In the genomic region with DNA sequence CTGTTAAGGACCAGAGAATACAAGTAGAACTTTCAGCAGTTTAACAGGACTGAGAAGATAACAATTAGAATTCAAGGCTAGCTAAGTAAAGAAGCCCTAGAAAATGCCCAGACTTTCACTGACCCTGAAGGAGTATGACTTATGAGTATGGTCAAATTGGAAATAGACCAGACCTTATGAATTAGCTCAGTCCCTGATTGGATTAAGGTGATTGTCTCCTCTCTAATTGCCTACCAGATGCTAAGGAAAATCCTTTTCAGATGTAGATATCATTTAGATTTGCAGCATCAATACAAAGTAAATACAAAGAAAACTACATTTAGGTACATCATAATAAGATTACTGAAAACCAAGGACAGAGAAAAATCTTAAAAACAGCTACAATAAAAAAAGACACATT, we compare ENCODE assay signal across 1 cellular context.
TF ChIP-seq lines count a peak whose summit lies in the region.

No MANE protein-coding gene starts in this region.

TF ChIP-seq in GM23338, 12 proteins besides CTCF, POLR2A, EP300 and RAD21 (continued from another document):
- TF ChIP-seq ETS1 (IDR thresholded peaks at IDR 0.05) (no peak), NANOG (IDR thresholded peaks at IDR 0.05; ENCODE audit: borderline replicate concordance) (no peak), JUNB (IDR thresholded peaks at IDR 0.05; ENCODE audit: unreplicated experiment) (no peak), STAT1 (IDR thresholded peaks at IDR 0.05; ENCODE audit: unreplicated experiment) (no peak), POLR2AphosphoS5 (IDR thresholded peaks at IDR 0.05; ENCODE audit: low read depth) (no peak), CREB1 (CRISPR knock-in tag; IDR thresholded peaks at IDR 0.05; ENCODE audit: low read depth) (no peak)
- TF ChIP-seq, protein P1, sequence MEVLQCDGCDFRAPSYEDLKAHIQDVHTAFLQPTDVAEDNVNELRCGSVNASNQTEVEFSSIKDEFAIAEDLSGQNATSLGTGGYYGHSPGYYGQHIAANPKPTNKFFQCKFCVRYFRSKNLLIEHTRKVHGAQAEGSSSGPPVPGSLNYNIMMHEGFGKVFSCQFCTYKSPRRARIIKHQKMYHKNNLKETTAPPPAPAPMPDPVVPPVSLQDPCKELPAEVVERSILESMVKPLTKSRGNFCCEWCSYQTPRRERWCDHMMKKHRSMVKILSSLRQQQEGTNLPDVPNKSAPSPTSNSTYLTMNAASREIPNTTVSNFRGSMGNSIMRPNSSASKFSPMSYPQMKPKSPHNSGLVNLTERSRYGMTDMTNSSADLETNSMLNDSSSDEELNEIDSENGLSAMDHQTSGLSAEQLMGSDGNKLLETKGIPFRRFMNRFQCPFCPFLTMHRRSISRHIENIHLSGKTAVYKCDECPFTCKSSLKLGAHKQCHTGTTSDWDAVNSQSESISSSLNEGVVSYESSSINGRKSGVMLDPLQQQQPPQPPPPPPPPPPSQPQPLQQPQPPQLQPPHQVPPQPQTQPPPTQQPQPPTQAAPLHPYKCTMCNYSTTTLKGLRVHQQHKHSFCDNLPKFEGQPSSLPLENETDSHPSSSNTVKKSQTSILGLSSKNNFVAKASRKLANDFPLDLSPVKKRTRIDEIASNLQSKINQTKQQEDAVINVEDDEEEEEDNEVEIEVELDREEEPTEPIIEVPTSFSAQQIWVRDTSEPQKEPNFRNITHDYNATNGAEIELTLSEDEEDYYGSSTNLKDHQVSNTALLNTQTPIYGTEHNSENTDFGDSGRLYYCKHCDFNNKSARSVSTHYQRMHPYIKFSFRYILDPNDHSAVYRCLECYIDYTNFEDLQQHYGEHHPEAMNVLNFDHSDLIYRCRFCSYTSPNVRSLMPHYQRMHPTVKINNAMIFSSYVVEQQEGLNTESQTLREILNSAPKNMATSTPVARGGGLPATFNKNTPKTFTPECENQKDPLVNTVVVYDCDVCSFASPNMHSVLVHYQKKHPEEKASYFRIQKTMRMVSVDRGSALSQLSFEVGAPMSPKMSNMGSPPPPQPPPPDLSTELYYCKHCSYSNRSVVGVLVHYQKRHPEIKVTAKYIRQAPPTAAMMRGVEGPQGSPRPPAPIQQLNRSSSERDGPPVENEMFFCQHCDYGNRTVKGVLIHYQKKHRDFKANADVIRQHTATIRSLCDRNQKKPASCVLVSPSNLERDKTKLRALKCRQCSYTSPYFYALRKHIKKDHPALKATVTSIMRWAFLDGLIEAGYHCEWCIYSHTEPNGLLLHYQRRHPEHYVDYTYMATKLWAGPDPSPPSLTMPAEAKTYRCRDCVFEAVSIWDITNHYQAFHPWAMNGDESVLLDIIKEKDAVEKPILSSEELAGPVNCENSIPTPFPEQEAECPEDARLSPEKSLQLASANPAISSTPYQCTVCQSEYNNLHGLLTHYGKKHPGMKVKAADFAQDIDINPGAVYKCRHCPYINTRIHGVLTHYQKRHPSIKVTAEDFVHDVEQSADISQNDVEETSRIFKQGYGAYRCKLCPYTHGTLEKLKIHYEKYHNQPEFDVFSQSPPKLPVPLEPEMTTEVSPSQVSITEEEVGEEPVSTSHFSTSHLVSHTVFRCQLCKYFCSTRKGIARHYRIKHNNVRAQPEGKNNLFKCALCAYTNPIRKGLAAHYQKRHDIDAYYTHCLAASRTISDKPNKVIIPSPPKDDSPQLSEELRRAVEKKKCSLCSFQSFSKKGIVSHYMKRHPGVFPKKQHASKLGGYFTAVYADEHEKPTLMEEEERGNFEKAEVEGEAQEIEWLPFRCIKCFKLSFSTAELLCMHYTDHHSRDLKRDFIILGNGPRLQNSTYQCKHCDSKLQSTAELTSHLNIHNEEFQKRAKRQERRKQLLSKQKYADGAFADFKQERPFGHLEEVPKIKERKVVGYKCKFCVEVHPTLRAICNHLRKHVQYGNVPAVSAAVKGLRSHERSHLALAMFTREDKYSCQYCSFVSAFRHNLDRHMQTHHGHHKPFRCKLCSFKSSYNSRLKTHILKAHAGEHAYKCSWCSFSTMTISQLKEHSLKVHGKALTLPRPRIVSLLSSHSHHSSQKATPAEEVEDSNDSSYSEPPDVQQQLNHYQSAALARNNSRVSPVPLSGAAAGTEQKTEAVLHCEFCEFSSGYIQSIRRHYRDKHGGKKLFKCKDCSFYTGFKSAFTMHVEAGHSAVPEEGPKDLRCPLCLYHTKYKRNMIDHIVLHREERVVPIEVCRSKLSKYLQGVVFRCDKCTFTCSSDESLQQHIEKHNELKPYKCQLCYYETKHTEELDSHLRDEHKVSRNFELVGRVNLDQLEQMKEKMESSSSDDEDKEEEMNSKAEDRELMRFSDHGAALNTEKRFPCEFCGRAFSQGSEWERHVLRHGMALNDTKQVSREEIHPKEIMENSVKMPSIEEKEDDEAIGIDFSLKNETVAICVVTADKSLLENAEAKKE (CRISPR knock-in tag; IDR thresholded peaks at IDR 0.05): no peak
